ENCODE assay signal across 19 cellular contexts in genomic region chr3:174957081-174957480, GRCh38.
DNase-seq lines count a peak whose midpoint lies in the region; ATAC-seq and TF ChIP-seq lines count a peak whose summit lies in the region.
"Had no signal": no experiment of that assay in that cellular context is flagged by ENCODE, and none has a peak within 500 bp of the region (broad histone marks: within the 10 kb centered on the region; RNA-seq: fewer than 3 reads in every experiment).

No MANE protein-coding gene starts in this region.

- H3K4me3 ChIP-seq in ascending aorta (no peak overlapping the region), fibroblast of the aortic adventitia (ENCODE audit: low read depth, low read length) (no peak overlapping the region)
- H3K4me3 ChIP-seq: right lobe of liver, SK-N-MC had no signal

- intact Hi-C loops in ascending aorta (cut with DNase I) = loop anchor here (5.0 kb wide), 1 partner anchor 95 kb away; no protein-coding TSS in a partner anchor

- DNase-seq in EH (ENCODE audit: low read depth) (peak; percentile 65), ascending aorta (ENCODE audit: low spot score in 2 of 2) (no peak), fibroblast of the aortic adventitia (ENCODE audit: low read depth) (peak; percentile 23), renal cortical epithelial cell (ENCODE audit: low read depth) (peak; percentile 4), NAMALWA (ENCODE audit: low spot score) (no peak)
- DNase-seq: activated CD4-positive, alpha-beta T cell treated with anti-CD3 and anti-CD28 coated beads, Interleukin-2, amount 50 U/mL, for 1 hour; activated naive CD4-positive, alpha-beta T cell; BE2C; dermis blood vessel endothelial cell; GF-D8; MV-4-11; NCI-H2081; right lobe of liver; stimulated activated CD4-positive, alpha-beta T cell treated with anti-CD3 and anti-CD28 coated beads, Interleukin-2, amount 100 ng/mL, for 48 hours had no signal

- H3K9me3 ChIP-seq in ascending aorta = no peaks in the 10 kb centered on the region
- H3K9me3 ChIP-seq: BE2C, neutrophil, right lobe of liver had no signal

- ATAC-seq in GM21390 (IDR thresholded peaks at IDR 0.05; ENCODE audit: unreplicated experiment) = no peak
- ATAC-seq in GM21576 (IDR thresholded peaks at IDR 0.05; ENCODE audit: unreplicated experiment) = no peak
- ATAC-seq in HG02610 (IDR thresholded peaks at IDR 0.05; ENCODE audit: unreplicated experiment) = no peak
- ATAC-seq: right lobe of liver had no signal

- H3K27me3 ChIP-seq in ascending aorta = no peaks in the 10 kb centered on the region
- H3K27me3 ChIP-seq: BE2C, neutrophil, right lobe of liver had no signal

- H3K36me3 ChIP-seq in ascending aorta = no peaks in the 10 kb centered on the region
- H3K36me3 ChIP-seq: BE2C, neutrophil, right lobe of liver had no signal

- H3K27ac ChIP-seq in ascending aorta = peak overlapping the region; percentile 29 to 40
- H3K27ac ChIP-seq: neutrophil, right lobe of liver, SK-N-MC had no signal

- peaks cover 3 to 16% of the 10 kb centered on the region in 2 donors for H3K4me1 ChIP-seq in ascending aorta
- H3K4me1 ChIP-seq: right lobe of liver had no signal

- no peak for TF ChIP-seq CTCF in ascending aorta (IDR thresholded peaks at IDR 0.05)
- TF ChIP-seq CTCF in fibroblast of the aortic adventitia (IDR thresholded peaks at IDR 0.05; ENCODE audit: insufficient read depth, low read length) = no peak

Comparison
In these comparisons a context has a peak if more than half of its experiments do, and no peak if none do; other contexts are left out.
1. DNase-seq: peak in EH (single experiment), fibroblast of the aortic adventitia (single experiment) and renal cortical epithelial cell (single experiment); none in ascending aorta (0 of 2) and NAMALWA (single experiment).